Comparison of ENCODE assay signal across 21 cellular contexts in the genomic region with DNA sequence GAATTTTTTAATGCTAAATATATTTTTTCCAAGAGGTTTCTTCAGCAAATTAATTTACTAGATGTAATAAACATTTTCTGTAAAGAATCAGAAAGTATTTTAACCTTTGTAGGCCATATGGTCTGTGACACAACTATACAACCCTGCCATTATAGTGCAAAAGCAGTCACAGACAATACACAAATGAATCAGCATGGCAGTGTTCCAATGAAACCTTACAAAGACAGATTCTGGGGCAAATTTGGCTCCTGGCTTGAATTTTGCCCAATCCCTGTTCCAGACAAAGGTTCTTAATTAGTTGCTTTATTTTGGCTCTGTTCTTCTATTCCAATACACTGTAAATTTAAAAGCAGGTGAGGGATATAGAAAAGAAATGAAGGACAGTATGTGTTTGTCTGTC.
DNase-seq lines count a peak whose midpoint lies in the region; ATAC-seq and TF ChIP-seq lines count a peak whose summit lies in the region.
"Had no signal": no experiment of that assay in that cellular context is flagged by ENCODE, and none has a peak within 500 bp of the region (broad histone marks: within the 10 kb centered on the region; RNA-seq: fewer than 3 reads in every experiment).

No MANE protein-coding gene starts in this region.

- ATAC-seq in HG02840 (IDR thresholded peaks at IDR 0.05; ENCODE audit: low FRiP score, unreplicated experiment): no peak
- ATAC-seq: CD8-positive, alpha-beta T cell; GM12878; K562 had no signal

- DNase-seq in NCI-H1105 treated with DMSO at 0.1 percent for 48 hours (lab: John Stamatoyannopoulos, UW) (peak; percentile 20), NCI-H1105 (lab: John Stamatoyannopoulos, UW) (no peak), NCI-H69 (lab: John Stamatoyannopoulos, UW) (peak; percentile 76), epithelial cell of esophagus (ENCODE audit: low read depth) (peak; percentile 32), renal cortical epithelial cell (ENCODE audit: low read depth) (peak; percentile 34)
- no peak for DNase-seq in effector CD8-positive, alpha-beta T cell (lab: John Stamatoyannopoulos, UW)
- DNase-seq: Caco-2; CD8-positive, alpha-beta T cell; EL; GDM1; GM23248; H9; Kasumi-1; MV-4-11; NCI-H226; NCI-H524; NCI-H774; SHP77 had no signal

- TF ChIP-seq CTCF in epithelial cell of esophagus (IDR thresholded peaks at IDR 0.05; ENCODE audit: insufficient read depth, low read depth, low read length, missing control alignments): no peak

- no peak overlapping the region for H3K4me3 ChIP-seq in epithelial cell of esophagus (ENCODE audit: low read length)
- H3K4me3 ChIP-seq: GM12878, GM23248, K562 had no signal

Comparison
In these comparisons a context has a peak if more than half of its experiments do, and no peak if none do; other contexts are left out.
1. DNase-seq: peak in NCI-H1105 treated with DMSO at 0.1 percent for 48 hours (single experiment), NCI-H69 (single experiment), epithelial cell of esophagus (single experiment) and renal cortical epithelial cell (single experiment); none in NCI-H1105 (single experiment) and effector CD8-positive, alpha-beta T cell (single experiment).